Comparison of ENCODE assay signal across 1 cellular context in the genomic region with DNA sequence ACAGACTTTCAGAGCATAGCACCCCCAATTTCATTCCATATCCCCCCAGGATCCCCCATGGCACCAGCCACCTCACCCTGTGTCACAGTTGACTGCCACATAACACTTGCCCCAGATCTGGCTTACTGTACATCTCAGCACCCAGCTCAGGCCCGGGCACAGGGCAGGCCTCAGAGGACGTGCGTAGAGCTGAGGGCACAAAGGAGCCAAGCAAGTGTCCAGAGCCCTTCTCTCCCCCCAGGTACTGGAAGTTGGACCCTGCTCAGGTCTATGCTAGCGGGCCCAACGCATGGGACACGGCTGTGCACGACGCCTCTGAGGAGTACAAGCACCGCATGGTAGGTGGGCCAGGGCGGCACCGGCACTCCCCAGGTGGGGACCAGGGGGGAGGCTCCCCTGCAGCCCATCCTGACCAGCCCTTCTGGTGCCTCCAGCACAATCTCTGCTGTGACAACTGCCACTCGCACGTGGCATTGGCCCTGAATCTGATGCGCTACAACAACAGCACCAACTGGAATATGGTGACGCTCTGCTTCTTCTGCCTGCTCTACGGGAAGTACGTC.
TF ChIP-seq lines count a peak whose summit lies in the region.

No MANE protein-coding gene starts in this region.

TF ChIP-seq in K562, 482 proteins besides CTCF, POLR2A, EP300 and RAD21:
- 0 out of 2 replicates have a peak, but pooled peaks have one; percentile 54 for TF ChIP-seq POLR2AphosphoS2 (IDR thresholded peaks at IDR 0.05; ENCODE audit: low read length)
- peak; percentile 59 for TF ChIP-seq POLR2G (IDR thresholded peaks at IDR 0.05; ENCODE audit: low read depth, low read length)
- no peak for TF ChIP-seq ZNF174 (CRISPR knock-in tag; IDR thresholded peaks at IDR 0.05)
- no peak for TF ChIP-seq KAT7 (CRISPR knock-in tag; IDR thresholded peaks at IDR 0.05; ENCODE audit: borderline replicate concordance)
- TF ChIP-seq RBFOX2 (IDR thresholded peaks at IDR 0.05; ENCODE audit: low read depth, low read length) = peak; percentile 33; the same call in 1 of the 2 replicates
- no peak for TF ChIP-seq STAG1 (CRISPR knock-in tag; IDR thresholded peaks at IDR 0.05; ENCODE audit: borderline replicate concordance)
- 0 out of 2 replicates have a peak, but pooled peaks have one; percentile 19 for TF ChIP-seq ZC3H4 (CRISPR knock-in tag; IDR thresholded peaks at IDR 0.05; ENCODE audit: borderline replicate concordance)
